9 cellular contexts compared by ENCODE assay signal in the genomic region with DNA sequence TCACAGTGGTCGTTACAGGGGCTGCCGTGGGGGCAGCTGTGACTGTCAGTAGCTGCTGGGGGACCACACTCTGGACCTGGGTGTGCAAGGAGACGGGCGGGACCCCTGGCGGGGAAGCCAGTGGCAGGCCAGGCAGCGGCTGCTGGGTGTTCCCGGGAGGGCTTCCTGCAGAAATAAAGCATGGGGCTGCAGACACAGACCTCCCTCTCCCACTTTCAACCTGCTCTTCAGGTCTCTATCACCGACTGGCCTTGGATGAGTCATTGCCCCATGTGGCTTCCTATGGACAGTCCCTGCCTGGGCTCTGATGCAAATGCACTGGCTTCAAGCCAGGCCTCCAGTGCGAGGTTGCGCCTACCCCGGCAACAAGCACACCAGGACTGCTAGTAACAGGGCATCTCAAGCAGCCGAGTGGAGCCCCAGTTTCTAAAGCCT.
A peak's percentile ranks its signal among the peaks of the same experiment; 100 is the strongest.
DNase-seq lines count a peak whose midpoint lies in the region; ATAC-seq and TF ChIP-seq lines count a peak whose summit lies in the region.
"Had no signal": no experiment of that assay in that cellular context is flagged by ENCODE, and none has a peak within 500 bp of the region (broad histone marks: within the 10 kb centered on the region; RNA-seq: fewer than 3 reads in every experiment).

No MANE protein-coding gene starts in this region.

- DNase-seq in SKM-1 treated with dmso at 0.1 percent for 144 hours (lab: John Stamatoyannopoulos, UW; ENCODE audit: unreplicated experiment) (peak; percentile 24), SKM-1 (lab: John Stamatoyannopoulos, UW; ENCODE audit: unreplicated experiment) (no peak), T-helper 2 cell (peak in 3 of 5 experiments; percentile 43 to 62 (median 56)), astrocyte of the spinal cord (ENCODE audit: low read depth, low spot score) (peak; percentile 95), NCI-H446 treated with DMSO at 0.1 percent for 48 hours (lab: John Stamatoyannopoulos, UW) (no peak)
- DNase-seq in stimulated activated CD8-positive, alpha-beta memory T cell treated with anti-CD3 and anti-CD28 coated beads, Interleukin-4, amount 100 ng/mL, for 24 hours (ENCODE audit: low read depth): peak; percentile 61

- TF ChIP-seq CTCF in astrocyte of the spinal cord (IDR thresholded peaks at IDR 0.05; ENCODE audit: low read depth, low read length): no peak

- peak overlapping the region; percentile 86 for H3K27ac ChIP-seq in layer of hippocampus (ENCODE audit: low read depth, low read length)
- H3K27ac ChIP-seq: heart right ventricle had no signal

- in situ Hi-C loops in astrocyte of the spinal cord (cut with HindIII; ENCODE audit: low sequenced_read_pairs): no loop called here

- H3K4me3 ChIP-seq in astrocyte of the spinal cord (ENCODE audit: low read depth, low read length): no peak overlapping the region
- H3K4me3 ChIP-seq: heart right ventricle had no signal

- no peaks in the 10 kb centered on the region for H3K27me3 ChIP-seq in layer of hippocampus (ENCODE audit: control insufficient read depth, insufficient read depth, low read length)
- H3K27me3 ChIP-seq: heart right ventricle had no signal

- peak; percentile 44 for ATAC-seq in HG03095 (IDR thresholded peaks at IDR 0.05; ENCODE audit: unreplicated experiment)

Comparison
In these comparisons a context has a peak if more than half of its experiments do, and no peak if none do; other contexts are left out.
1. DNase-seq: peak in SKM-1 treated with dmso at 0.1 percent for 144 hours (single experiment), T-helper 2 cell (3 of 5), astrocyte of the spinal cord (single experiment) and stimulated activated CD8-positive, alpha-beta memory T cell treated with anti-CD3 and anti-CD28 coated beads, Interleukin-4, amount 100 ng/mL, for 24 hours (single experiment); none in SKM-1 (single experiment) and NCI-H446 treated with DMSO at 0.1 percent for 48 hours (single experiment).